Comparison of ENCODE assay signal across 1 cellular context in genomic region chr16:87499189-87499486, GRCh38.
TF ChIP-seq lines count a peak whose summit lies in the region.

No MANE protein-coding gene starts in this region.

TF ChIP-seq in IMR-90, 13 proteins besides CTCF, POLR2A, EP300 and RAD21 (continued from another document):
- TF ChIP-seq NFE2L2 (IDR thresholded peaks at IDR 0.05; ENCODE audit: low read depth, low read length) (no peak), BHLHE40 (IDR thresholded peaks at IDR 0.05; ENCODE audit: low read depth, low read length) (peak; percentile 90)
